In the genomic region with DNA sequence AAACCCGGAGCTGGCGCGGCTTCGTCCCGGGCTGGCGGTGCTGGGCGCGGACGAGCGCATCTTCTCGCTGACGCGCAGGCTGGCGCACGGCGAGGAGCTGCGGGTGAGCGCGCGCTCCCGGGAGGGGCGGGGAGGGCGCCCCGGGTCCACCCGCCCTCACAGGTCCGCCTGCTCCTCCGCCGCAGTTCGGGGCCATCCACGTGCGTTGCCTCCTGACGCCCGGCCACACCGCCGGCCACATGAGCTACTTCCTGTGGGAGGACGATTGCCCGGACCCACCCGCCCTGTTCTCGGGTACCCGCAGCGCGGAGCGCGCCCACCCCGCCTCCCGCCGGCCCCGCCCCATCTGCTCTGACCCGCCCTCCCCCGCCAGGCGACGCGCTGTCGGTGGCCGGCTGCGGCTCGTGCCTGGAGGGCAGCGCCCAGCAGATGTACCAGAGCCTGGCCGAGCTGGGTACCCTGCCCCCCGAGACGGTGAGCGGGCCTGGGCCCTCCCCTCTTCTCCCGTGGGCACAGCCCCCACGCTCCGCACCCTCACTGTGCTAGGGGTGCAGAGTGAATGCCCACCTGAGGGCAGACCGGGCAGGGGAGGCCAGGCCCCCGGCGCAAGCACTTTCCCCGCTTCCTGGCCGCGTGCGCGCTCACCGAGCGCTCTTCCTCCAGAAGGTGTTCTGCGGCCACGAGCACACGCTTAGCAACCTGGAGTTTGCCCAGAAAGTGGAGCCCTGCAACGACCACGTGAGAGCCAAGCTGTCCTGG, we compare ENCODE assay signal across 1 cellular context.
A peak's percentile ranks its signal among the peaks of the same experiment; 100 is the strongest.
TF ChIP-seq lines count a peak whose summit lies in the region.

No MANE protein-coding gene starts in this region.

TF ChIP-seq in IMR-90, 13 proteins besides CTCF, POLR2A, EP300 and RAD21:
- TF ChIP-seq RCOR1 (IDR thresholded peaks at IDR 0.05; ENCODE audit: insufficient replicate concordance, low read length) (no peak), SMC3 (IDR thresholded peaks at IDR 0.05; ENCODE audit: low read depth, low read length) (no peak), MXI1 (IDR thresholded peaks at IDR 0.05; ENCODE audit: borderline replicate concordance, low read depth, low read length) (peak; percentile 92; the same call in 1 of the 2 replicates), BHLHE40 (IDR thresholded peaks at IDR 0.05; ENCODE audit: low read depth, low read length) (peak; percentile 14; the same call in 1 of the 2 replicates), MAZ (IDR thresholded peaks at IDR 0.05; ENCODE audit: borderline replicate concordance, low read depth, low read length) (peak; percentile 70; the same call in 1 of the 2 replicates)
- TF ChIP-seq, protein P1, sequence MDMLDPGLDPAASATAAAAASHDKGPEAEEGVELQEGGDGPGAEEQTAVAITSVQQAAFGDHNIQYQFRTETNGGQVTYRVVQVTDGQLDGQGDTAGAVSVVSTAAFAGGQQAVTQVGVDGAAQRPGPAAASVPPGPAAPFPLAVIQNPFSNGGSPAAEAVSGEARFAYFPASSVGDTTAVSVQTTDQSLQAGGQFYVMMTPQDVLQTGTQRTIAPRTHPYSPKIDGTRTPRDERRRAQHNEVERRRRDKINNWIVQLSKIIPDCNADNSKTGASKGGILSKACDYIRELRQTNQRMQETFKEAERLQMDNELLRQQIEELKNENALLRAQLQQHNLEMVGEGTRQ (IDR thresholded peaks at IDR 0.05; ENCODE audit: low read depth, low read length): 0 out of 2 replicates have a peak, but pooled peaks have one; percentile 18
